8 cellular contexts compared by ENCODE assay signal in the genomic region with DNA sequence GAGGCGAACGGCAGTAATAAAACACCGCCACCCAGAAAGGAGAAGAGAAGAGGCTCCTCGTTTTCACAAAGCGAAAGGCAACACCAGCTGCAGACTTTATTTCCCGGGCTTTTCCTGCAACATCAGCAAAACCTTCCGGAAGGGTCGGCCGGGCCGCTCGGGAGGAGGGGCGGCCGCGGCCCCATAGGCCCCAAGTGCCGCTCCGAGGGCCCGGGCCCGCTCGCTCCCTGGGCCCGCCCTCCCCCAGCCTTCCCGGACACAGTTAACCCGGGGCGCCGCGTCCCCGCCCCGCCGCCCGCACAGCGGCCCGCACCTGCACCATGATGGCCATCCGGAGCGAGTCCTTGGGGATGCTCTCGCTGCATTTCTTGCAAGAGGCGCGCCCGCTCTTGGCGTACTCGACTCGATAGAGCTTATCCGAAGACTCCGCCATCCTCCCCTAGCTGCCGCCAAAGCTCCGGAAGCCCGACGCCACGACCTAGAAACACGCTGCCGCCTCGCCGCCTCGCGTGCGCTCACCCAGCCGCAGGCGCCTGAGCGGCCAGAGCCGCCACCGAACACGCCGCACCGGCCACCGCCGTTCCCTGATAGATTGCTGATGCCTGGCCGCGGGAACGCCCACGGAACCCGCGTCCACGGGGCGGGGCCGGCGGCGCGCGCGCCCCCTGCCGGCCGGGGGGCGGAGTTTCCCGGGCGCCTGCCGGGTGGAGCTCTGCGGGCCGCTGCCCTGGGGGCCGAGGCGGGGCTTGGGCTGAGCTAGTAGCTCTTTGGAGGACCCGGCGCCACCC. TPM values are rescaled to one million over a fixed set of nuclear protein-coding genes. Genes with fewer than 3 reads are reported as not detected.
A peak's percentile ranks its signal among the peaks of the same experiment; 100 is the strongest.
DNase-seq lines count a peak whose midpoint lies in the region; ATAC-seq and TF ChIP-seq lines count a peak whose summit lies in the region.

A gene (minus strand): TSS at position 597 of the 788 bp plus-strand sequence. CDS start 164 bp downstream, at position 433.

- H3K36me3 ChIP-seq in transverse colon: no peaks in the 10 kb centered on the region

- H3K4me1 ChIP-seq in transverse colon: peaks cover 17 to 45% (median 34%) of the 10 kb centered on the region in 4 donors

- intact Hi-C loops in Right ventricle myocardium superior (cut with DNase I) (no loop called here), transverse colon (cut with DNase I; ENCODE audit: low total_unique reads) (no loop called here)

- ATAC-seq in HG02759 (IDR thresholded peaks at IDR 0.05; ENCODE audit: unreplicated experiment): peak; percentile 82
- ATAC-seq in Right ventricle myocardium superior (ENCODE audit: poor library complexity): peak; percentile 95

- H3K4me3 ChIP-seq in GM12875 (ENCODE audit: low read depth, low read length) (peak within 1 kb of the TSS; percentile 87), transverse colon (peak within 1 kb of the TSS; percentile 58 to 90 (median 76))

- TF ChIP-seq CTCF in GM12875 (IDR thresholded peaks at IDR 0.05; ENCODE audit: borderline replicate concordance, insufficient read depth, low read depth, low read length): peak; percentile 76
- peak in 4 of 5 experiments; percentile 32 to 85 (median 74) for TF ChIP-seq CTCF in transverse colon (IDR thresholded peaks at IDR 0.05)

- peak within 1 kb of the TSS; percentile 85 to 95 (median 92) for H3K27ac ChIP-seq in transverse colon

- TF ChIP-seq POLR2A in transverse colon (IDR thresholded peaks at IDR 0.05): peak; percentile 65

- no peaks in the 10 kb centered on the region for H3K9me3 ChIP-seq in transverse colon

- no peaks in the 10 kb centered on the region for H3K27me3 ChIP-seq in transverse colon

- 0 to 1% methylated on average over 11 to 55 of the region's 90 CpGs for WGBS in transverse colon (ENCODE audit: low coverage in 1 of 2), 2 donors

- in situ Hi-C loops in transverse colon (cut with MboI; ENCODE audit: low pct_ligation_motif_present in 1 of 4, low pct_unique_long_range_greater_than_20kb in 1 of 4, low sequenced_read_pairs in 3 of 4): loop anchor here in 3 of 4 donors (25.0 kb wide), 2 partner anchors 205 to 430 kb away; no protein-coding TSS in a partner anchor

- no peak for TF ChIP-seq EP300 in transverse colon (IDR thresholded peaks at IDR 0.05; ENCODE audit: low read depth)

- DNase-seq in NCI-H128 (lab: John Stamatoyannopoulos, UW; ENCODE audit: unreplicated experiment) (peak; percentile 84), SW 1271 (lab: John Stamatoyannopoulos, UW) (peak; percentile 37 to 71), Right ventricle myocardium superior (peak; percentile 94), pons (ENCODE audit: low spot score) (peak; percentile 81), transverse colon (peak; percentile 90)
- peak; percentile 79 for DNase-seq in activated naive CD8-positive, alpha-beta T cell treated with anti-CD3 and anti-CD28 coated beads, Interleukin-2, amount 50 U/mL, for 16 hours (ENCODE audit: low read depth, low spot score)

RNA-seq across cellular contexts. Expression of the gene that starts here (rescaled TPM):
- total RNA-seq in Right ventricle myocardium superior (149 TPM), transverse colon (10 to 100 TPM; 23.2 to 74.4 (median 38.0) TPM)

Comparison
In these comparisons a context has a peak if more than half of its experiments do, and no peak if none do; other contexts are left out.
1. Peak in every context shown above with its lines: DNase-seq, ATAC-seq, H3K4me3 ChIP-seq and H3K27ac ChIP-seq.